ENCODE assay signal across 10 cellular contexts in the genomic region with DNA sequence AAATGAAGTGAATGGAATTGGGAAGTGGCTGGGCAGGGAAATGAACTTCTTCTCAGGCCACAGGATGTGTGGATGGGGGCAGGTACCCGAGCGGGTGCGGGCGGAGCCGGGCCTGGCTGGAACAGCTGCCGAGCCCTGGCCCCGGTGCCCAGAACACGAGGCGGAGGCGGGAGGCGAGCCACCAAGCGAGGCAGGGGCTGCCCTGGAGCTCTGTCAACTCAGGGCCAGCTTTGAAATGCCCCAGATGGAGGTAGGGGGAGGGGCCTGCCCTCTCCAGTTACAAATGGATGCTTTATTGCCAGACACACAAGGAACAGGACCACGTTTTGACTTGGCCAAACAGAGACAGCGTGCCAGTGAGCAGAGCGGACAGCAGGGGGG.
DNase-seq lines count a peak whose midpoint lies in the region; ATAC-seq and TF ChIP-seq lines count a peak whose summit lies in the region.
"Had no signal": no experiment of that assay in that cellular context is flagged by ENCODE, and none has a peak within 500 bp of the region (broad histone marks: within the 10 kb centered on the region; RNA-seq: fewer than 3 reads in every experiment).

No MANE protein-coding gene starts in this region.

- H3K4me1 ChIP-seq in GM23248 (ENCODE audit: insufficient read depth) (peaks cover 37% of the 10 kb centered on the region), spleen (peaks cover 0 to 25% (median 9%) of the 10 kb centered on the region in 6 donors), SK-N-SH (ENCODE audit: control insufficient read depth in 1 of 2, insufficient read depth in 2 of 2, low read depth in 1 of 2, low read length in 1 of 2) (peaks cover 7 to 33% of the 10 kb centered on the region in 2 experiments; a peak in 1 of 4 replicates)

- TF ChIP-seq POLR2A in spleen (IDR thresholded peaks at IDR 0.05): no peak

- intact Hi-C loops in spleen (cut with DNase I; ENCODE audit: low total_unique reads): no loop called here

- peaks cover 1% of the 10 kb centered on the region for H3K4me1 Mint-ChIP-seq in activated naive CD8-positive, alpha-beta T cell treated with anti-CD3 and anti-CD28 coated beads, Interleukin-2, amount 10 ng/mL, durations not matched to agents 7 days and 5 days
- peaks cover 12 to 14% of the 10 kb centered on the region in 2 donors for H3K4me1 Mint-ChIP-seq in immature natural killer cell

- H3K36me3 Mint-ChIP-seq in activated naive CD8-positive, alpha-beta T cell treated with anti-CD3 and anti-CD28 coated beads, Interleukin-2, amount 10 ng/mL, durations not matched to agents 7 days and 5 days: peaks cover 5% of the 10 kb centered on the region
- H3K36me3 Mint-ChIP-seq in immature natural killer cell: peaks cover 4 to 15% (median 9%) of the 10 kb centered on the region in 3 donors

- no peak overlapping the region for H3K4me3 Mint-ChIP-seq in activated naive CD8-positive, alpha-beta T cell treated with anti-CD3 and anti-CD28 coated beads, Interleukin-2, amount 10 ng/mL, durations not matched to agents 7 days and 5 days
- H3K4me3 Mint-ChIP-seq in immature natural killer cell: peak overlapping the region in 4 of 5 donors; percentile 13 to 67 (median 40)
- H3K4me3 Mint-ChIP-seq: T-helper 1 cell treated with Interleukin-12 subunit alpha and Interleukin-12 subunit beta and Interleukin-4 antibody, amounts not matched to agents 30 μg/mL and 1 μg/mL, for 36 hours had no signal

- H3K4me3 ChIP-seq in GM23248: no peak overlapping the region
- H3K4me3 ChIP-seq in spleen: peak overlapping the region in 1 of 8 donors; percentile 21
- no peak overlapping the region for H3K4me3 ChIP-seq in SK-N-SH (ENCODE audit: low read depth in 2 of 2, low read length in 1 of 2)

- 0 out of 2 replicates have a peak, but pooled peaks cover 8% of the 10 kb centered on the region for H3K36me3 ChIP-seq in GM23248 (ENCODE audit: low read depth)
- H3K36me3 ChIP-seq in spleen: peaks cover 0 to 35% (median 2%) of the 10 kb centered on the region in 6 donors
- peaks cover 18 to 22% of the 10 kb centered on the region in 2 experiments for H3K36me3 ChIP-seq in SK-N-SH (replicated peaks in 1 of 2; ENCODE audit: control insufficient read depth in 1 of 2, insufficient read depth in 2 of 2, low read length in 1 of 2)

- WGBS in GM23248 (ENCODE audit: low coverage in 1 of 2, low lambda C conversion rate in 2 of 2, missing lambda C conversion rate in 2 of 2), 2 experiments: 30 to 38% methylated on average over 14 to 15 of the region's 15 CpGs
- 42 to 59% (median 54%) methylated on average over 15 of the region's 15 CpGs for WGBS in spleen, 5 donors
- 92% methylated on average over 12 of the region's 15 CpGs for WGBS in SK-N-SH (ENCODE audit: low lambda C conversion rate)

- H3K27ac Mint-ChIP-seq in activated naive CD8-positive, alpha-beta T cell treated with anti-CD3 and anti-CD28 coated beads, Interleukin-2, amount 10 ng/mL, durations not matched to agents 7 days and 5 days: peak overlapping the region; percentile 5
- peak overlapping the region in 5 of 6 donors; percentile 56 to 84 (median 67) for H3K27ac Mint-ChIP-seq in immature natural killer cell
- H3K27ac Mint-ChIP-seq: T-helper 1 cell treated with Interleukin-12 subunit alpha and Interleukin-12 subunit beta and Interleukin-4 antibody, amounts not matched to agents 30 μg/mL and 1 μg/mL, for 36 hours had no signal

- H4K20me1 ChIP-seq in GM23248 (ENCODE audit: insufficient read depth): no peaks in the 10 kb centered on the region
- H4K20me1 ChIP-seq in SK-N-SH (ENCODE audit: insufficient read depth): no peaks in the 10 kb centered on the region

- POLR2A ChIA-PET in activated naive CD8-positive, alpha-beta T cell treated with anti-CD3 and anti-CD28 coated beads, Interleukin-2, amount 10 ng/mL, durations not matched to agents 7 days and 5 days (lab: Charles Lee): no interaction called here
- POLR2A ChIA-PET in SK-N-SH (lab: Yijun Ruan, JAX): no interaction called here

- H3K9me3 Mint-ChIP-seq in activated naive CD8-positive, alpha-beta T cell treated with anti-CD3 and anti-CD28 coated beads, Interleukin-2, amount 10 ng/mL, durations not matched to agents 7 days and 5 days: no peaks in the 10 kb centered on the region
- H3K9me3 Mint-ChIP-seq in immature natural killer cell: no peaks in the 10 kb centered on the region
- H3K9me3 Mint-ChIP-seq: T-helper 1 cell treated with Interleukin-12 subunit alpha and Interleukin-12 subunit beta and Interleukin-4 antibody, amounts not matched to agents 30 μg/mL and 1 μg/mL, for 36 hours had no signal

- H3K27ac ChIP-seq in GM23248: peak overlapping the region; percentile 72
- H3K27ac ChIP-seq in spleen: peak overlapping the region in 7 of 8 donors; percentile 73 to 84 (median 78)
- H3K27ac ChIP-seq in SK-N-SH (ENCODE audit: low read depth in 2 of 2, low read length in 1 of 2): peak overlapping the region in 1 of 2 experiments; percentile 43; a peak in 1 of 4 replicates

- TF ChIP-seq RAD21 in SK-N-SH (IDR thresholded peaks at IDR 0.05; ENCODE audit: low read length): no peak

- ATAC-seq in activated naive CD8-positive, alpha-beta T cell treated with anti-CD3 and anti-CD28 coated beads, Interleukin-2, amount 10 ng/mL, durations not matched to agents 7 days and 5 days (ENCODE audit: low read depth): no peak

- TF ChIP-seq EP300 in SK-N-SH (IDR thresholded peaks at IDR 0.05; ENCODE audit: borderline replicate concordance in 1 of 2, low read depth in 1 of 2, low read length in 1 of 2): no peak

- H3K4me2 ChIP-seq in GM23248 (ENCODE audit: unreplicated experiment) (peak overlapping the region; percentile 71), SK-N-SH (no peak overlapping the region)

- peak overlapping the region; percentile 50; the same call in 1 of the 2 replicates for H3K9ac ChIP-seq in GM23248
- no peak overlapping the region for H3K9ac ChIP-seq in SK-N-SH

- H3K79me2 ChIP-seq in GM23248 (ENCODE audit: insufficient read depth): no peaks in the 10 kb centered on the region
- no peaks in the 10 kb centered on the region for H3K79me2 ChIP-seq in SK-N-SH (ENCODE audit: insufficient read depth)

- H3K27me3 Mint-ChIP-seq in activated naive CD8-positive, alpha-beta T cell treated with anti-CD3 and anti-CD28 coated beads, Interleukin-2, amount 10 ng/mL, durations not matched to agents 7 days and 5 days: no peaks in the 10 kb centered on the region
- H3K27me3 Mint-ChIP-seq in immature natural killer cell (ENCODE audit: low read depth in 3 of 3): peaks cover 0 to 10% (median 1%) of the 10 kb centered on the region in 3 donors

- DNase-seq in GM23248 (no peak), immature natural killer cell (no peak), spleen (no peak), SK-N-SH (no peak), hepatic stellate cell (ENCODE audit: low spot score) (no peak), NCI-H1092 treated with DMSO at 0.1 percent for 48 hours (lab: John Stamatoyannopoulos, UW) (no peak), ecto neural progenitor cell (ENCODE audit: low spot score) (no peak)
- no peak for DNase-seq in activated naive CD8-positive, alpha-beta T cell treated with anti-CD3 and anti-CD28 coated beads, Interleukin-2, amount 10 ng/mL, durations not matched to agents 7 days and 5 days
- DNase-seq: NCI-H1048 had no signal

- CTCF ChIA-PET in SK-N-SH (lab: Yijun Ruan, JAX): interaction anchor here (1.0 to 1.2 kb wide), 3 partner anchors 20 to 777 kb away, joined by 3 to 4 read pairs (median 3); no protein-coding TSS in a partner anchor

- H3F3A ChIP-seq in GM23248 (ENCODE audit: insufficient read depth) (peaks cover 36% of the 10 kb centered on the region), SK-N-SH (replicated peaks; ENCODE audit: insufficient read depth) (peaks cover 26% of the 10 kb centered on the region)

- TF ChIP-seq CTCF in spleen (IDR thresholded peaks at IDR 0.05 in 8 of 11, conservative IDR thresholded peaks at IDR 0.05 in 3 of 11): no peak
- TF ChIP-seq CTCF in SK-N-SH (IDR thresholded peaks at IDR 0.05): no peak

- H3K9me2 ChIP-seq in GM23248 (ENCODE audit: insufficient read depth) (no peaks in the 10 kb centered on the region), SK-N-SH (no peaks in the 10 kb centered on the region)

- no peaks in the 10 kb centered on the region for H3K27me3 ChIP-seq in GM23248 (replicated peaks; ENCODE audit: insufficient read depth)
- H3K27me3 ChIP-seq in spleen (replicated peaks in 1 of 7): no peaks in the 10 kb centered on the region
- no peaks in the 10 kb centered on the region for H3K27me3 ChIP-seq in SK-N-SH (ENCODE audit: insufficient read depth)

- in situ Hi-C loops in GM23248 (cut with MboI): no loop called here

- H3K9me3 ChIP-seq in GM23248 (ENCODE audit: low read depth) (no peaks in the 10 kb centered on the region), spleen (no peaks in the 10 kb centered on the region), SK-N-SH (no peaks in the 10 kb centered on the region)

- H2AFZ ChIP-seq in GM23248: peak overlapping the region; percentile 59
- no peak overlapping the region for H2AFZ ChIP-seq in SK-N-SH (ENCODE audit: low read depth)

TF ChIP-seq in SK-N-SH, 30 proteins besides CTCF, POLR2A, EP300 and RAD21 (continues in another document):
- TF ChIP-seq, protein P1, sequence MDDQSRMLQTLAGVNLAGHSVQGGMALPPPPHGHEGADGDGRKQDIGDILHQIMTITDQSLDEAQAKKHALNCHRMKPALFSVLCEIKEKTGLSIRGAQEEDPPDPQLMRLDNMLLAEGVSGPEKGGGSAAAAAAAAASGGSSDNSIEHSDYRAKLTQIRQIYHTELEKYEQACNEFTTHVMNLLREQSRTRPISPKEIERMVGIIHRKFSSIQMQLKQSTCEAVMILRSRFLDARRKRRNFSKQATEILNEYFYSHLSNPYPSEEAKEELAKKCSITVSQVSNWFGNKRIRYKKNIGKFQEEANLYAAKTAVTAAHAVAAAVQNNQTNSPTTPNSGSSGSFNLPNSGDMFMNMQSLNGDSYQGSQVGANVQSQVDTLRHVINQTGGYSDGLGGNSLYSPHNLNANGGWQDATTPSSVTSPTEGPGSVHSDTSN (IDR thresholded peaks at IDR 0.05): no peak
- TF ChIP-seq CHD2 (IDR thresholded peaks at IDR 0.05; ENCODE audit: low read length, partially characterized antibody): no peak
- TF ChIP-seq, protein P2, sequence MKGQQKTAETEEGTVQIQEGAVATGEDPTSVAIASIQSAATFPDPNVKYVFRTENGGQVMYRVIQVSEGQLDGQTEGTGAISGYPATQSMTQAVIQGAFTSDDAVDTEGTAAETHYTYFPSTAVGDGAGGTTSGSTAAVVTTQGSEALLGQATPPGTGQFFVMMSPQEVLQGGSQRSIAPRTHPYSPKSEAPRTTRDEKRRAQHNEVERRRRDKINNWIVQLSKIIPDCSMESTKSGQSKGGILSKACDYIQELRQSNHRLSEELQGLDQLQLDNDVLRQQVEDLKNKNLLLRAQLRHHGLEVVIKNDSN (IDR thresholded peaks at IDR 0.05; ENCODE audit: borderline replicate concordance, low read depth): no peak
- TF ChIP-seq, protein P3, sequence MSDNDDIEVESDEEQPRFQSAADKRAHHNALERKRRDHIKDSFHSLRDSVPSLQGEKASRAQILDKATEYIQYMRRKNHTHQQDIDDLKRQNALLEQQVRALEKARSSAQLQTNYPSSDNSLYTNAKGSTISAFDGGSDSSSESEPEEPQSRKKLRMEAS (IDR thresholded peaks at IDR 0.05; ENCODE audit: low read depth): no peak
- no peak for TF ChIP-seq JUND (IDR thresholded peaks at IDR 0.05)
- no peak for TF ChIP-seq MEF2A (IDR thresholded peaks at IDR 0.05; ENCODE audit: borderline replicate concordance, low read depth)
